Comparison of ENCODE assay signal across 20 cellular contexts in genomic region chr10:75733135-75733890, GRCh38.
"Had no signal": no experiment of that assay in that cellular context is flagged by ENCODE, and none has a peak within 500 bp of the region (broad histone marks: within the 10 kb centered on the region; RNA-seq: fewer than 3 reads in every experiment).

No MANE protein-coding gene starts in this region.

- H3K27ac ChIP-seq: cardiac muscle cell, esophagus squamous epithelium, lower lobe of right lung, tibial artery had no signal

- ATAC-seq: activated CD4-positive, alpha-beta T cell treated with anti-CD3 and anti-CD28 coated beads for 36 hours; activated CD8-positive, alpha-beta memory T cell treated with anti-CD3 and anti-CD28 coated beads, Interleukin-2, amount 10 ng/mL, durations not matched to agents 7 days and 5 days; effector memory CD8-positive, alpha-beta T cell; lower lobe of right lung; stimulated activated naive CD8-positive, alpha-beta T cell treated with anti-CD3 and anti-CD28 coated beads, Interleukin-15, Interleukin-2, amounts not matched to agents 100 U/mL and 50 U/mL, for 24 hours had no signal

- H3K27me3 ChIP-seq: cardiac muscle cell, esophagus squamous epithelium, tibial artery had no signal

- H3K27ac Mint-ChIP-seq: activated CD4-positive, alpha-beta memory T cell treated with anti-CD3 and anti-CD28 coated beads for 36 hours; activated CD4-positive, alpha-beta T cell treated with anti-CD3 and anti-CD28 coated beads for 36 hours; activated CD8-positive, alpha-beta memory T cell treated with anti-CD3 and anti-CD28 coated beads, Interleukin-2, amount 10 ng/mL, durations not matched to agents 7 days and 5 days; activated naive CD8-positive, alpha-beta T cell treated with anti-CD3 and anti-CD28 coated beads for 36 hours; dendritic cell treated with granulocyte-macrophage colony-stimulating factor and Interleukin-4, amounts not matched to agents 40 ng/mL and 50 ng/mL, for 4 days; effector memory CD8-positive, alpha-beta T cell; nephron had no signal

- H3K4me1 ChIP-seq: lower lobe of right lung, tibial artery had no signal

- H3K4me3 ChIP-seq: cardiac muscle cell, esophagus squamous epithelium, lower lobe of right lung, tibial artery had no signal

- H3K4me3 Mint-ChIP-seq: activated CD4-positive, alpha-beta memory T cell treated with anti-CD3 and anti-CD28 coated beads for 36 hours; activated CD4-positive, alpha-beta T cell treated with anti-CD3 and anti-CD28 coated beads for 36 hours; activated CD8-positive, alpha-beta memory T cell treated with anti-CD3 and anti-CD28 coated beads, Interleukin-2, amount 10 ng/mL, durations not matched to agents 7 days and 5 days; activated naive CD8-positive, alpha-beta T cell treated with anti-CD3 and anti-CD28 coated beads for 36 hours; dendritic cell treated with granulocyte-macrophage colony-stimulating factor and Interleukin-4, amounts not matched to agents 40 ng/mL and 50 ng/mL, for 4 days; effector memory CD8-positive, alpha-beta T cell; nephron had no signal

- H3K9me3 ChIP-seq: esophagus squamous epithelium, lower lobe of right lung, tibial artery had no signal

- H3K36me3 Mint-ChIP-seq: activated CD4-positive, alpha-beta memory T cell treated with anti-CD3 and anti-CD28 coated beads for 36 hours; activated CD8-positive, alpha-beta memory T cell treated with anti-CD3 and anti-CD28 coated beads, Interleukin-2, amount 10 ng/mL, durations not matched to agents 7 days and 5 days; activated naive CD8-positive, alpha-beta T cell treated with anti-CD3 and anti-CD28 coated beads for 36 hours had no signal

- H3K9me3 Mint-ChIP-seq: activated CD4-positive, alpha-beta memory T cell treated with anti-CD3 and anti-CD28 coated beads for 36 hours; activated naive CD8-positive, alpha-beta T cell treated with anti-CD3 and anti-CD28 coated beads for 36 hours; dendritic cell treated with granulocyte-macrophage colony-stimulating factor and Interleukin-4, amounts not matched to agents 40 ng/mL and 50 ng/mL, for 4 days; effector memory CD8-positive, alpha-beta T cell had no signal

- DNase-seq: activated CD4-positive, alpha-beta memory T cell treated with anti-CD3 and anti-CD28 coated beads for 36 hours; activated CD4-positive, alpha-beta T cell treated with anti-CD3 and anti-CD28 coated beads for 36 hours; activated CD8-positive, alpha-beta memory T cell treated with anti-CD3 and anti-CD28 coated beads, Interleukin-2, amount 10 ng/mL, durations not matched to agents 7 days and 5 days; activated naive CD4-positive, alpha-beta T cell; activated naive CD8-positive, alpha-beta T cell treated with anti-CD3 and anti-CD28 coated beads for 36 hours; amniotic stem cell; effector memory CD8-positive, alpha-beta T cell; esophagus squamous epithelium; lower lobe of right lung; nucleus accumbens; posterior cingulate gyrus; stimulated activated CD4-positive, alpha-beta T cell treated with anti-CD3 and anti-CD28 coated beads, Interleukin-12 subunit alpha, Interleukin-12 subunit beta, amount 100 ng/mL, for 4 hours; stimulated activated CD4-positive, alpha-beta T cell treated with anti-CD3 and anti-CD28 coated beads, Interleukin-2, amount 100 ng/mL, for 24 hours; stimulated activated naive CD8-positive, alpha-beta T cell treated with anti-CD3 and anti-CD28 coated beads, Interleukin-15, Interleukin-2, amounts not matched to agents 100 U/mL and 50 U/mL, for 24 hours; substantia nigra; T-helper 2 cell; tibial artery had no signal

- H3K36me3 ChIP-seq: cardiac muscle cell, esophagus squamous epithelium, lower lobe of right lung, tibial artery had no signal

- H3K4me1 Mint-ChIP-seq: activated CD4-positive, alpha-beta T cell treated with anti-CD3 and anti-CD28 coated beads for 36 hours; activated CD8-positive, alpha-beta memory T cell treated with anti-CD3 and anti-CD28 coated beads, Interleukin-2, amount 10 ng/mL, durations not matched to agents 7 days and 5 days; activated naive CD8-positive, alpha-beta T cell treated with anti-CD3 and anti-CD28 coated beads for 36 hours had no signal

- H3K27me3 Mint-ChIP-seq: activated CD8-positive, alpha-beta memory T cell treated with anti-CD3 and anti-CD28 coated beads, Interleukin-2, amount 10 ng/mL, durations not matched to agents 7 days and 5 days; dendritic cell treated with granulocyte-macrophage colony-stimulating factor and Interleukin-4, amounts not matched to agents 40 ng/mL and 50 ng/mL, for 4 days had no signal
